ENCODE assay signal across 34 cellular contexts in genomic region chr13:26197298-26197697, GRCh38.
"Had no signal": no experiment of that assay in that cellular context is flagged by ENCODE, and none has a peak within 500 bp of the region (broad histone marks: within the 10 kb centered on the region; RNA-seq: fewer than 3 reads in every experiment).

No MANE protein-coding gene starts in this region.

- H3K27ac ChIP-seq: adrenal gland, ascending aorta, VCaP had no signal

- H3K27me3 ChIP-seq: adrenal gland, ascending aorta had no signal

- H3K4me3 ChIP-seq: adrenal gland, ascending aorta had no signal

- H3K27ac Mint-ChIP-seq: activated B cell treated with CpG ODN at 0.5 μM for 24 hours; activated CD4-positive, alpha-beta memory T cell treated with anti-CD3 and anti-CD28 coated beads for 36 hours; activated CD4-positive, alpha-beta T cell treated with anti-CD3 and anti-CD28 coated beads, Interleukin-2, amount 10 ng/mL, durations not matched to agents 24 days and 14 days; activated CD8-positive, alpha-beta T cell treated with anti-CD3 and anti-CD28 coated beads for 36 hours; activated naive CD4-positive, alpha-beta T cell treated with anti-CD3 and anti-CD28 coated beads for 36 hours; activated naive CD4-positive, alpha-beta T cell treated with anti-CD3 and anti-CD28 coated beads, Interleukin-2, amount 50 U/mL, for 72 hours; activated naive CD8-positive, alpha-beta T cell treated with anti-CD3 and anti-CD28 coated beads for 36 hours; activated T-cell treated with anti-CD3 and anti-CD28 coated beads, Interleukin-2, amount 50 U/mL, for 72 hours; activated T-helper 1 cell treated with anti-CD3 and anti-CD28 coated beads, Interleukin-12 subunit alpha, Interleukin-12 subunit beta, Interleukin-2, Interleukin-4 antibody, amounts not matched to agents 30 ng/mL and 10 ng/mL and 1 ng/mL, durations not matched to agents 14 hours and 24 hours and 36 hours; activated T-helper 17 cell treated with anti-CD3 and anti-CD28 coated beads, Interleukin-2, amount 50 U/mL, for 72 hours; brain; T-helper 1 cell treated with Interleukin-12 subunit alpha and Interleukin-12 subunit beta and Interleukin-4 antibody, amounts not matched to agents 30 μg/mL and 1 μg/mL, for 36 hours; T-helper 2 cell treated with Interferon-gamma antibody and Interleukin-4, amounts not matched to agents 5 μg/mL and 100 μg/mL, for 36 hours had no signal

- H3K27me3 Mint-ChIP-seq: activated B cell treated with CpG ODN at 0.5 μM for 24 hours; activated CD4-positive, alpha-beta memory T cell treated with anti-CD3 and anti-CD28 coated beads for 36 hours; activated CD4-positive, alpha-beta T cell treated with anti-CD3 and anti-CD28 coated beads, Interleukin-2, amount 10 ng/mL, durations not matched to agents 24 days and 14 days; activated CD8-positive, alpha-beta T cell treated with anti-CD3 and anti-CD28 coated beads for 36 hours; activated naive CD8-positive, alpha-beta T cell treated with anti-CD3 and anti-CD28 coated beads for 36 hours; activated T-helper 17 cell treated with anti-CD3 and anti-CD28 coated beads, Interleukin-2, amount 50 U/mL, for 72 hours; brain had no signal

- H3K36me3 ChIP-seq: adrenal gland, ascending aorta had no signal

- H3K4me1 Mint-ChIP-seq: activated B cell treated with CpG ODN at 0.5 μM for 24 hours; activated CD4-positive, alpha-beta T cell treated with anti-CD3 and anti-CD28 coated beads, Interleukin-2, amount 10 ng/mL, durations not matched to agents 24 days and 14 days; activated naive CD8-positive, alpha-beta T cell treated with anti-CD3 and anti-CD28 coated beads for 36 hours; brain had no signal

- DNase-seq: activated B cell treated with CpG ODN at 0.5 μM for 24 hours; activated CD4-positive, alpha-beta memory T cell treated with anti-CD3 and anti-CD28 coated beads for 36 hours; activated CD4-positive, alpha-beta T cell treated with anti-CD3 and anti-CD28 coated beads for 4 hours; activated CD4-positive, alpha-beta T cell treated with anti-CD3 and anti-CD28 coated beads, Interleukin-2, amount 10 ng/mL, durations not matched to agents 24 days and 14 days; activated CD4-positive, alpha-beta T cell treated with anti-CD3 and anti-CD28 coated beads, Interleukin-2, amount 50 U/mL, for 1 hour; activated CD4-positive, alpha-beta T cell treated with anti-CD3 and anti-CD28 coated beads, Interleukin-2, amount 50 U/mL, for 4 hours; activated CD4-positive, CD25-positive, alpha-beta regulatory T cell treated with anti-CD3 and anti-CD28 coated beads, Interleukin-2, amount 50 U/mL, for 72 hours; activated CD8-positive, alpha-beta memory T cell treated with anti-CD3 and anti-CD28 coated beads, Interleukin-2, amount 50 U/mL, for 4 hours; activated CD8-positive, alpha-beta T cell treated with anti-CD3 and anti-CD28 coated beads for 36 hours; activated effector memory CD4-positive, alpha-beta T cell treated with anti-CD3 and anti-CD28 coated beads, Interleukin-2, amount 50 U/mL, for 16 hours; activated gamma-delta T cell treated with Interleukin-2 at 50 U/mL for 16 hours; activated naive CD4-positive, alpha-beta T cell; activated naive CD4-positive, alpha-beta T cell treated with anti-CD3 and anti-CD28 coated beads for 36 hours; activated naive CD4-positive, alpha-beta T cell treated with anti-CD3 and anti-CD28 coated beads, Interleukin-2, amount 50 U/mL, for 16 hours; activated naive CD8-positive, alpha-beta T cell treated with anti-CD3 and anti-CD28 coated beads for 36 hours; activated T-cell treated with anti-CD3 and anti-CD28 coated beads for 4 hours; activated T-cell treated with anti-CD3 and anti-CD28 coated beads, Interleukin-2, amount 50 U/mL, for 1 hour; activated T-cell treated with anti-CD3 and anti-CD28 coated beads, Interleukin-2, amount 50 U/mL, for 4 hours; activated T-cell treated with anti-CD3 and anti-CD28 coated beads, Interleukin-2, amount 50 U/mL, for 72 hours; adrenal gland; amygdala; anterior cingulate cortex; central memory CD4-positive, alpha-beta T cell; T-helper 1 cell; T-helper 2 cell; T-helper 9 cell had no signal

- H3K4me3 Mint-ChIP-seq: activated B cell treated with CpG ODN at 0.5 μM for 24 hours; activated CD4-positive, alpha-beta memory T cell treated with anti-CD3 and anti-CD28 coated beads for 36 hours; activated CD4-positive, alpha-beta T cell treated with anti-CD3 and anti-CD28 coated beads, Interleukin-2, amount 10 ng/mL, durations not matched to agents 24 days and 14 days; activated CD8-positive, alpha-beta T cell treated with anti-CD3 and anti-CD28 coated beads for 36 hours; activated naive CD4-positive, alpha-beta T cell treated with anti-CD3 and anti-CD28 coated beads for 36 hours; activated naive CD8-positive, alpha-beta T cell treated with anti-CD3 and anti-CD28 coated beads for 36 hours; activated T-cell treated with anti-CD3 and anti-CD28 coated beads, Interleukin-2, amount 50 U/mL, for 4 hours; activated T-cell treated with anti-CD3 and anti-CD28 coated beads, Interleukin-2, amount 50 U/mL, for 72 hours; activated T-helper 1 cell treated with anti-CD3 and anti-CD28 coated beads, Interleukin-12 subunit alpha, Interleukin-12 subunit beta, Interleukin-2, Interleukin-4 antibody, amounts not matched to agents 30 ng/mL and 10 ng/mL and 1 ng/mL, durations not matched to agents 14 hours and 24 hours and 36 hours; activated T-helper 17 cell treated with anti-CD3 and anti-CD28 coated beads, Interleukin-2, amount 50 U/mL, for 72 hours; brain; T-helper 1 cell treated with Interleukin-12 subunit alpha and Interleukin-12 subunit beta and Interleukin-4 antibody, amounts not matched to agents 30 μg/mL and 1 μg/mL, for 36 hours; T-helper 2 cell treated with Interferon-gamma antibody and Interleukin-4, amounts not matched to agents 5 μg/mL and 100 μg/mL, for 36 hours had no signal
